Comparison of ENCODE assay signal across 10 cellular contexts in the genomic region with DNA sequence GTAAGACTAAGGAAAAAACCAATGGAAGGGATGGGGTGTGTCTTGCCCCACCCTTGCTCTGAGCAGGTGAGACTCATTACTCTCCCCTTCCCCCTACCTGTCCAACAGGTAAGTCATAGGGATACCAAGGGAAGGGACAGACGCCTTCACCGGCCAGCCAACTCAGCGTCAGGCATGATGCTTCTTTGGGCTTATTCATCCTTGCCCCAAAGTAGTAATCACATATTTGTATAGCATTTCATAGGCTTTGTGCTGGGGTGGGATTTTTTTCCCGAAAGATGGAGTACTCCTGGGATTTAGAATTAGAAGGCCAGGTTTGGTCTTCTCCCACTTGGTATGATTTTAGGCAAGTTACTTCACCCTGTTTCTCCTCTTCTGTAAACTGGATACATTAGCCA. TPM values are rescaled to one million over a fixed set of nuclear protein-coding genes. Genes with fewer than 3 reads are reported as not detected.
A peak's percentile ranks its signal among the peaks of the same experiment; 100 is the strongest.
DNase-seq lines count a peak whose midpoint lies in the region; ATAC-seq and TF ChIP-seq lines count a peak whose summit lies in the region.
"Had no signal": no experiment of that assay in that cellular context is flagged by ENCODE, and none has a peak within 500 bp of the region (broad histone marks: within the 10 kb centered on the region; RNA-seq: fewer than 3 reads in every experiment).

No MANE protein-coding gene starts in this region.

- peak overlapping the region; percentile 23 to 32 for H3K4me3 ChIP-seq in HCT116 (replicated peaks in 1 of 2; ENCODE audit: low read depth in 1 of 2, low read length in 2 of 2)
- H3K4me3 ChIP-seq in prostate gland = no peak overlapping the region
- H3K4me3 ChIP-seq in ovary = no peak overlapping the region

- H3K36me3 ChIP-seq in HCT116 (ENCODE audit: control insufficient read depth in 1 of 2, insufficient read depth in 2 of 2, low read length in 2 of 2) = no peaks in the 10 kb centered on the region
- no peaks in the 10 kb centered on the region for H3K36me3 ChIP-seq in prostate gland
- no peaks in the 10 kb centered on the region for H3K36me3 ChIP-seq in ovary
- H3K36me3 ChIP-seq: SJSA1 had no signal

- H3K27ac Mint-ChIP-seq in T-helper 17 cell = peak overlapping the region; percentile 16

- no peak for TF ChIP-seq RAD21 in HCT116 (IDR thresholded peaks at IDR 0.05; ENCODE audit: low read depth)

- RAD21 ChIA-PET in HCT116 (lab: Charles Lee; ENCODE audit: low non-redundant PET in 1 of 2, low total read pairs in 2 of 2, uncharacterized antibody in 2 of 2, unreplicated experiment in 2 of 2) = interaction anchor here (0.6 to 2.4 kb wide), 4 partner anchors 9 to 51 kb away, joined by 3 to 13 read pairs (median 10); no protein-coding TSS in a partner anchor

- DNase-seq in HCT116 (ENCODE audit: low read depth, low spot score) = no peak
- DNase-seq in T-helper 17 cell = no peak
- no peak for DNase-seq in prostate gland (ENCODE audit: low spot score)
- no peak for DNase-seq in posterior vena cava (ENCODE audit: low spot score)
- no peak for DNase-seq in ovary
- DNase-seq in NCI-H187 (lab: John Stamatoyannopoulos, UW) = no peak

- H3K4me1 ChIP-seq in HCT116 (ENCODE audit: control insufficient read depth in 1 of 2, insufficient read depth in 2 of 2, low read length in 2 of 2) = peaks cover 41 to 60% of the 10 kb centered on the region in 2 experiments
- peaks cover 9% of the 10 kb centered on the region for H3K4me1 ChIP-seq in prostate gland (replicated peaks)
- H3K4me1 ChIP-seq in ovary (ENCODE audit: insufficient read depth) = peaks cover 6% of the 10 kb centered on the region

- ATAC-seq in HCT116 (no peak), T-helper 17 cell (no peak), esophagus mucosa (peak; percentile 72), GM18502 (IDR thresholded peaks at IDR 0.05; ENCODE audit: poor library complexity, unreplicated experiment) (no peak)

- no TSS peak for BruUV-seq in HCT116 (replicated peaks; lab: Mats Ljungman, UMichigan)

- CTCF ChIA-PET in HCT116 (lab: Charles Lee) = interaction anchor here (0.6 to 4.2 kb wide), 21 partner anchors 8 to 144 kb away, joined by 3 to 109 read pairs (median 3); a partner anchor contains a TSS

- H2AFZ ChIP-seq in HCT116 (ENCODE audit: low read depth, low read length, poor library complexity, severe bottlenecking) = no peak overlapping the region

- POLR2A ChIA-PET in HCT116 (lab: Charles Lee) = interaction anchor here (0.8 to 4.5 kb wide), 19 partner anchors 8 to 179 kb away, joined by 3 to 77 read pairs (median 5); a partner anchor contains a TSS

- TF ChIP-seq CTCF in HCT116 (IDR thresholded peaks at IDR 0.05 in 2 of 3, conservative IDR thresholded peaks at IDR 0.05 in 1 of 3; ENCODE audit: borderline replicate concordance in 1 of 3, insufficient read depth in 1 of 3, low read depth in 2 of 3, low read length in 2 of 3) (no peak), prostate gland (IDR thresholded peaks at IDR 0.05) (peak in 1 of 4 experiments; percentile 55), ovary (IDR thresholded peaks at IDR 0.05) (no peak)

- H3K9ac ChIP-seq in HCT116 (ENCODE audit: low read length) = peak overlapping the region; percentile 25

- intact Hi-C loops in HCT116 (cut with micrococcal nuclease) = loop anchor here (2.0 kb wide), 1 partner anchor 14 kb away; no protein-coding TSS in a partner anchor
- intact Hi-C loops in prostate gland (cut with DNase I) = no loop called here
- intact Hi-C loops in posterior vena cava (cut with DNase I) = no loop called here
- intact Hi-C loops in ovary (cut with DNase I) = no loop called here

- no peaks in the 10 kb centered on the region for H3K9me3 ChIP-seq in HCT116 (ENCODE audit: control insufficient read depth in 1 of 2, insufficient read depth in 1 of 2, low read depth in 1 of 2, low read length in 2 of 2)
- no peaks in the 10 kb centered on the region for H3K9me3 ChIP-seq in T-helper 17 cell (ENCODE audit: control insufficient read depth, low read length, poor library complexity, severe bottlenecking)
- no peaks in the 10 kb centered on the region for H3K9me3 ChIP-seq in prostate gland
- H3K9me3 ChIP-seq in ovary = no peaks in the 10 kb centered on the region
- H3K9me3 ChIP-seq: SJSA1 had no signal

- peaks cover 16% of the 10 kb centered on the region for H3K4me1 Mint-ChIP-seq in T-helper 17 cell

- no peaks in the 10 kb centered on the region for H4K20me1 ChIP-seq in HCT116 (ENCODE audit: insufficient read depth)

- no peak for TF ChIP-seq EP300 in ovary (IDR thresholded peaks at IDR 0.05)

- TF ChIP-seq POLR2A in HCT116 (IDR thresholded peaks at IDR 0.05; ENCODE audit: borderline replicate concordance, extremely low read depth, insufficient read depth, insufficient read length) = no peak
- peak; percentile 85 for TF ChIP-seq POLR2A in prostate gland (IDR thresholded peaks at IDR 0.05)
- TF ChIP-seq POLR2A in ovary (IDR thresholded peaks at IDR 0.05) = no peak

- no peaks in the 10 kb centered on the region for H3K36me3 Mint-ChIP-seq in T-helper 17 cell (ENCODE audit: low read depth)

- H3K27me3 ChIP-seq in HCT116 (ENCODE audit: insufficient read depth, low read length) = no peaks in the 10 kb centered on the region
- H3K27me3 ChIP-seq in prostate gland (replicated peaks; ENCODE audit: insufficient read depth) = no peaks in the 10 kb centered on the region
- no peaks in the 10 kb centered on the region for H3K27me3 ChIP-seq in ovary

- peak overlapping the region; percentile 17; the same call in 1 of the 2 replicates for H3K27ac ChIP-seq in HCT116 (ENCODE audit: low read depth, low read length)
- peak overlapping the region; percentile 85 for H3K27ac ChIP-seq in prostate gland
- peak overlapping the region in 1 of 2 donors; percentile 43 for H3K27ac ChIP-seq in ovary
- H3K27ac ChIP-seq: SJSA1 had no signal

- peak overlapping the region; percentile 71 for H3K4me3 Mint-ChIP-seq in T-helper 17 cell

- WGBS in prostate gland = 21% methylated on average over 4 of the region's 4 CpGs
- 43 to 52% (median 45%) methylated on average over 4 of the region's 4 CpGs for WGBS in ovary, 3 donors

- H3K9me2 ChIP-seq in HCT116 (ENCODE audit: insufficient read depth) = no peaks in the 10 kb centered on the region

- H3K4me2 ChIP-seq in HCT116 (ENCODE audit: low read length) = peak overlapping the region; percentile 67

- H3K79me2 ChIP-seq in HCT116 (ENCODE audit: insufficient read depth, low read length) = peaks cover 41% of the 10 kb centered on the region

- H3K27me3 Mint-ChIP-seq in T-helper 17 cell = peaks cover 19% of the 10 kb centered on the region

TF ChIP-seq in HCT116, 20 proteins besides CTCF, POLR2A, EP300 and RAD21 (continues in another document):
- TF ChIP-seq, protein P1, sequence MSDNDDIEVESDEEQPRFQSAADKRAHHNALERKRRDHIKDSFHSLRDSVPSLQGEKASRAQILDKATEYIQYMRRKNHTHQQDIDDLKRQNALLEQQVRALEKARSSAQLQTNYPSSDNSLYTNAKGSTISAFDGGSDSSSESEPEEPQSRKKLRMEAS (IDR thresholded peaks at IDR 0.05) = peak; percentile 26; the same call in 1 of the 2 replicates
- TF ChIP-seq SIN3A (IDR thresholded peaks at IDR 0.05; ENCODE audit: low read depth) = peak; percentile 52; the same call in 1 of the 2 replicates
- no peak for TF ChIP-seq FOSL1 (IDR thresholded peaks at IDR 0.05; ENCODE audit: low read depth)
- TF ChIP-seq, protein P2, sequence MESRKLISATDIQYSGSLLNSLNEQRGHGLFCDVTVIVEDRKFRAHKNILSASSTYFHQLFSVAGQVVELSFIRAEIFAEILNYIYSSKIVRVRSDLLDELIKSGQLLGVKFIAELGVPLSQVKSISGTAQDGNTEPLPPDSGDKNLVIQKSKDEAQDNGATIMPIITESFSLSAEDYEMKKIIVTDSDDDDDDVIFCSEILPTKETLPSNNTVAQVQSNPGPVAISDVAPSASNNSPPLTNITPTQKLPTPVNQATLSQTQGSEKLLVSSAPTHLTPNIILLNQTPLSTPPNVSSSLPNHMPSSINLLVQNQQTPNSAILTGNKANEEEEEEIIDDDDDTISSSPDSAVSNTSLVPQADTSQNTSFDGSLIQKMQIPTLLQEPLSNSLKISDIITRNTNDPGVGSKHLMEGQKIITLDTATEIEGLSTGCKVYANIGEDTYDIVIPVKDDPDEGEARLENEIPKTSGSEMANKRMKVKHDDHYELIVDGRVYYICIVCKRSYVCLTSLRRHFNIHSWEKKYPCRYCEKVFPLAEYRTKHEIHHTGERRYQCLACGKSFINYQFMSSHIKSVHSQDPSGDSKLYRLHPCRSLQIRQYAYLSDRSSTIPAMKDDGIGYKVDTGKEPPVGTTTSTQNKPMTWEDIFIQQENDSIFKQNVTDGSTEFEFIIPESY (IDR thresholded peaks at IDR 0.05; ENCODE audit: extremely low read depth, insufficient replicate concordance, low read length) = no peak

RNA-seq across cellular contexts. Expression of a gene that starts 0.5 kb away (rescaled TPM):
- total RNA-seq in HCT116 (2021; ENCODE audit: unreplicated experiment) = 224 TPM
- 322 and 372 TPM in 2 replicates for polyA plus RNA-seq in HCT116 (2012)
- 1 to 10 TPM in 1 of 2 donors, under 1 TPM in 1; 0.63 to 1.4 TPM for total RNA-seq in T-helper 17 cell
- 1,050 TPM for total RNA-seq in esophagus mucosa
- 100 to 1,000 TPM; 146 to 266 TPM for total RNA-seq in prostate gland
- total RNA-seq in posterior vena cava = 10 to 100 TPM; 14.6 to 21.2 TPM
- 100 to 1,000 TPM in 1 of 7 donors, 10 to 100 TPM in 6; 30.3 to 153 (median 52.6) TPM for total RNA-seq in ovary
- 10 to 100 TPM in 1 of 2 donors, 1 to 10 TPM in 1; 7.0 to 59.3 TPM for polyA plus RNA-seq in ovary

RNA-seq across cellular contexts. Expression of a gene that starts 24.7 kb away (rescaled TPM):
- 23.4 TPM for total RNA-seq in HCT116 (2021; ENCODE audit: unreplicated experiment)
- polyA plus RNA-seq in HCT116 (2012) = 17.4 and 22.0 TPM in 2 replicates
- 1 to 10 TPM; 1.7 to 2.0 TPM for total RNA-seq in T-helper 17 cell
- 1.9 TPM for total RNA-seq in esophagus mucosa
- 10 to 100 TPM; 15.8 to 19.6 TPM for total RNA-seq in prostate gland
- total RNA-seq in posterior vena cava = 10 to 100 TPM; 10.1 to 12.1 TPM
- total RNA-seq in ovary = 10 to 100 TPM; 13.2 to 22.1 (median 16.3) TPM
- 10 to 100 TPM in 1 of 2 donors, 1 to 10 TPM in 1; 7.7 to 10.6 TPM for polyA plus RNA-seq in ovary

RNA-seq across cellular contexts. Expression of a gene that starts 25.8 kb away (rescaled TPM):
- total RNA-seq in HCT116 (2021; ENCODE audit: unreplicated experiment) (78.5 TPM), T-helper 17 cell (not detected), esophagus mucosa (3.1 TPM), prostate gland (10 to 100 TPM; 24.5 to 50.2 TPM), posterior vena cava (100 to 1,000 TPM in 1 of 2 donors, 10 to 100 TPM in 1; 91.3 to 134 TPM), ovary (100 to 1,000 TPM in 2 of 7 donors, 10 to 100 TPM in 5; 37.1 to 106 (median 82.5) TPM)
- 70.0 and 93.6 TPM in 2 replicates for polyA plus RNA-seq in HCT116 (2012)
- polyA plus RNA-seq in ovary = 10 to 100 TPM; 76.2 to 80.0 TPM

RNA-seq across cellular contexts. Expression of a gene that starts 49.0 kb away (rescaled TPM):
- total RNA-seq in HCT116 (2021; ENCODE audit: unreplicated experiment) (110 TPM), T-helper 17 cell (10 to 100 TPM; 23.1 to 28.9 TPM), esophagus mucosa (22.8 TPM), prostate gland (10 to 100 TPM; 53.9 to 67.2 TPM), posterior vena cava (10 to 100 TPM; 49.1 to 61.8 TPM), ovary (10 to 100 TPM; 34.5 to 65.4 (median 48.8) TPM)
- polyA plus RNA-seq in HCT116 (2012) = 83.7 and 114 TPM in 2 replicates
- polyA plus RNA-seq in ovary = 100 to 1,000 TPM in 1 of 2 donors, 10 to 100 TPM in 1; 71.0 to 106 TPM

RNA-seq across cellular contexts. Expression of a gene that starts 50.6 kb away (rescaled TPM):
- total RNA-seq in HCT116 (2021; ENCODE audit: unreplicated experiment) = not detected
- polyA plus RNA-seq in HCT116 (2012) = 0.04 and 0.06 TPM in 2 replicates
- total RNA-seq in T-helper 17 cell = not detected
- total RNA-seq in esophagus mucosa = 0.32 TPM
- total RNA-seq in prostate gland = 1 to 10 TPM in 1 of 2 donors, under 1 TPM in 1; 0.14 to 6.5 TPM
- under 1 TPM; 0.32 to 0.43 TPM for total RNA-seq in posterior vena cava
- total RNA-seq in ovary = under 1 TPM; 0.13 to 0.60 (median 0.23) TPM
- under 1 TPM; 0.21 to 0.57 TPM for polyA plus RNA-seq in ovary
- total RNA-seq: occipital lobe, SJSA1 had no signal

Comparison
In these comparisons a context has a peak if more than half of its experiments do, and no peak if none do; other contexts are left out.
1. H3K4me3 ChIP-seq: peak in HCT116 (2 of 2); none in prostate gland (0 of 2) and ovary (single experiment).
2. RNA of a gene that starts 0.5 kb away (total RNA-seq): 1,050 TPM in esophagus mucosa (single experiment), 146 to 266 TPM in prostate gland, 224 TPM in HCT116 (single experiment), 30.3 to 153 TPM in ovary and 14.6 to 21.2 TPM in posterior vena cava; 0.63 to 1.4 TPM in T-helper 17 cell; every median in the first group is over 4 times any median in the second.